ENCODE assay signal across 18 cellular contexts in the genomic region with DNA sequence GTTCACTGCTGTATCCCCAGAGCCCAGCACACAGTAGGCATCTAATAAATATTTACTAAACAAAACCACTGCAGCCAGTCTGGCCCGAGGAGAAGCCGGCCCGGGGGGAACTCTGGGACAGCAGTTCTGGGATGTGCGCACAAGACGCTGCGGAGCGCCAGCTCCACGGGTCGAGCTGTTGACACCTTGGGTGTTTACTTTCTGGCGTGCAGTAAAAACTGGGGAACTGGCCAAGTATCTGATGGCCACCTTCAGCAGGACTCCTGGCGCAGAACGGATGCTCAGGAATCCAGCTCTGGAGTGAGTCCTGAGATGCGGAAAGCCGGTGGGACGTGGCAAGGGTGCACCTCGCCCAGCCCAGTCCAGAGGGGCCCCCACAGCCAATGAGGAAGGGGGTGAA.
A peak's percentile ranks its signal among the peaks of the same experiment; 100 is the strongest.
DNase-seq lines count a peak whose midpoint lies in the region; ATAC-seq, FAIRE-seq and TF ChIP-seq lines count a peak whose summit lies in the region.
"Had no signal": no experiment of that assay in that cellular context is flagged by ENCODE, and none has a peak within 500 bp of the region (broad histone marks: within the 10 kb centered on the region; RNA-seq: fewer than 3 reads in every experiment).

No MANE protein-coding gene starts in this region.

- 80% methylated on average over 13 of the region's 16 CpGs for WGBS in K562 (ENCODE audit: insufficient coverage, low coverage, missing lambda C conversion rate)
- WGBS in thyroid gland, 2 donors, result 46 to 78% methylated on average over 3 to 16 of the region's 16 CpGs
- WGBS in mesendoderm (ENCODE audit: extremely low coverage, insufficient coverage, low lambda C conversion rate), result no CpG with 5 or more reads among the region's 16 CpGs
- 55 to 57% methylated on average over 16 of the region's 16 CpGs for WGBS in aorta, 2 donors

- H4K8ac ChIP-seq in mesendoderm (ENCODE audit: low read depth, low read length), result no peak overlapping the region

- H3K27ac ChIP-seq in breast epithelium, result peak overlapping the region; percentile 80 to 82
- no peak overlapping the region for H3K27ac ChIP-seq in K562 (ENCODE audit: extremely low read depth, low read depth, low read length)
- peak overlapping the region; percentile 67 for H3K27ac ChIP-seq in lower lobe of right lung
- no peak overlapping the region for H3K27ac ChIP-seq in thyroid gland
- no peak overlapping the region for H3K27ac ChIP-seq in mesendoderm (ENCODE audit: low read depth, low read length)
- no peak overlapping the region for H3K27ac ChIP-seq in aorta (ENCODE audit: low read depth in 1 of 2, low read length in 2 of 2)
- H3K27ac ChIP-seq: Peyer's patch had no signal

- H3K23ac ChIP-seq in mesendoderm (ENCODE audit: low read length), result no peak overlapping the region

- intact Hi-C loops in breast epithelium (cut with DNase I; ENCODE audit: low total_unique reads) (no loop called here), MCF 10A (cut with micrococcal nuclease) (loop anchor here (10.0 kb wide), 1 partner anchor 467 kb away; no protein-coding TSS in a partner anchor), K562 (cut with micrococcal nuclease) (no loop called here), lower lobe of right lung (cut with DNase I) (no loop called here), thyroid gland (cut with DNase I) (no loop called here), aorta (cut with DNase I) (loop anchor here in 1 of 2 donors (10.0 kb wide), 1 partner anchor 263 kb away; no protein-coding TSS in a partner anchor)

- H3K4me3 Mint-ChIP-seq in MCF 10A (ENCODE audit: unreplicated experiment), result no peak overlapping the region
- H3K4me3 Mint-ChIP-seq: activated CD8-positive, alpha-beta T cell treated with anti-CD3 and anti-CD28 coated beads, Interleukin-2, amount 10 ng/mL, durations not matched to agents 7 days and 5 days had no signal

- peaks cover 26 to 58% of the 10 kb centered on the region in 2 donors for H3K4me1 ChIP-seq in breast epithelium
- H3K4me1 ChIP-seq in K562 (replicated peaks in 1 of 2; ENCODE audit: control insufficient read depth in 2 of 2, insufficient read depth in 2 of 2, low read length in 2 of 2), result peaks cover 16 to 59% of the 10 kb centered on the region in 2 experiments
- H3K4me1 ChIP-seq in lower lobe of right lung, result peaks cover 89% of the 10 kb centered on the region
- H3K4me1 ChIP-seq in thyroid gland, result peaks cover 42 to 59% of the 10 kb centered on the region in 2 donors
- H3K4me1 ChIP-seq in mesendoderm (ENCODE audit: control insufficient read depth, low read depth, low read length), result peaks cover 18% of the 10 kb centered on the region
- no peaks in the 10 kb centered on the region for H3K4me1 ChIP-seq in aorta (ENCODE audit: control insufficient read depth in 1 of 2, insufficient read depth in 2 of 2, low read length in 2 of 2)

- in situ Hi-C loops in K562 (cut with MboI), result no loop called here

- no peak overlapping the region for H2AK5ac ChIP-seq in mesendoderm (ENCODE audit: low read length)

- TF ChIP-seq POLR2A in breast epithelium (IDR thresholded peaks at IDR 0.05) (no peak), K562 (conservative IDR thresholded peaks at IDR 0.05) (no peak), thyroid gland (IDR thresholded peaks at IDR 0.05) (no peak)

- no peak for TF ChIP-seq EP300 in K562 (IDR thresholded peaks at IDR 0.05; ENCODE audit: low read length)

- H3K79me1 ChIP-seq in mesendoderm (ENCODE audit: low read length), result peaks cover 46% of the 10 kb centered on the region

- no peak for ATAC-seq in K562
- no peak for ATAC-seq in lower lobe of right lung
- ATAC-seq in GM21423 (IDR thresholded peaks at IDR 0.05; ENCODE audit: unreplicated experiment), result no peak
- ATAC-seq in aorta (ENCODE audit: low FRiP score), result no peak
- ATAC-seq: activated CD8-positive, alpha-beta T cell treated with anti-CD3 and anti-CD28 coated beads, Interleukin-2, amount 10 ng/mL, durations not matched to agents 7 days and 5 days had no signal

- BruUV-seq in MCF 10A (replicated peaks; lab: Mats Ljungman, UMichigan) (no TSS peak), K562 (replicated peaks; lab: Mats Ljungman, UMichigan) (no TSS peak)

- peaks cover 58% of the 10 kb centered on the region for H4K20me1 ChIP-seq in K562 (replicated peaks; ENCODE audit: control insufficient read depth, insufficient read depth, low read length)

- H3K79me2 ChIP-seq in K562 (ENCODE audit: control insufficient read depth, insufficient read depth, low read length), result peaks cover 66% of the 10 kb centered on the region
- peaks cover 79% of the 10 kb centered on the region for H3K79me2 ChIP-seq in mesendoderm (ENCODE audit: control insufficient read depth, insufficient read depth, low read length)

- CTCF ChIA-PET in MCF 10A (lab: Yijun Ruan, JAX) (interaction anchor here (0.6 to 1.4 kb wide), 3 partner anchors 101 to 270 kb away, joined by 3 to 6 read pairs (median 3); no protein-coding TSS in a partner anchor), K562 (lab: Yijun Ruan, JAX; ENCODE audit: low intra/inter-chr PET ratio) (no interaction called here)

- no peaks in the 10 kb centered on the region for H3K9me1 ChIP-seq in K562 (ENCODE audit: control insufficient read depth, insufficient read depth, low read length)

- H2BK5ac ChIP-seq in mesendoderm (ENCODE audit: low read length), result no peak overlapping the region

- H3K36me3 Mint-ChIP-seq in MCF 10A (ENCODE audit: insufficient read depth, unreplicated experiment), result peaks cover 29% of the 10 kb centered on the region

- H3K4ac ChIP-seq in mesendoderm (ENCODE audit: low read depth, low read length), result no peak overlapping the region

- H3K18ac ChIP-seq in mesendoderm (ENCODE audit: low read length), result no peak overlapping the region

- TF ChIP-seq CTCF in breast epithelium (IDR thresholded peaks at IDR 0.05), result no peak
- no peak for TF ChIP-seq CTCF in MCF 10A (IDR thresholded peaks at IDR 0.05; ENCODE audit: unreplicated experiment)
- TF ChIP-seq CTCF in K562 (IDR thresholded peaks at IDR 0.05 in 2 of 3, conservative IDR thresholded peaks at IDR 0.05 in 1 of 3; ENCODE audit: insufficient read depth in 2 of 3, low read depth in 1 of 3, low read length in 3 of 3), result no peak
- TF ChIP-seq CTCF in lower lobe of right lung (IDR thresholded peaks at IDR 0.05), result no peak
- no peak for TF ChIP-seq CTCF in thyroid gland (IDR thresholded peaks at IDR 0.05)

- H4K5ac ChIP-seq in mesendoderm (ENCODE audit: low read length), result no peak overlapping the region

- H3K9ac ChIP-seq in K562 (ENCODE audit: insufficient read depth in 1 of 2, low read depth in 2 of 2, low read length in 2 of 2) (peak overlapping the region in 1 of 2 experiments; percentile 72; a peak in 1 of 4 replicates), mesendoderm (ENCODE audit: low read length) (no peak overlapping the region)

- no peak for FAIRE-seq in K562 (lab: Jason Lieb, UNC)
- FAIRE-seq: colon, islet of Langerhans, pancreas had no signal

- H2AFZ ChIP-seq in K562 (ENCODE audit: low read depth, low read length), result no peak overlapping the region

- H3K36me3 ChIP-seq in breast epithelium (no peaks in the 10 kb centered on the region), K562 (ENCODE audit: control insufficient read depth, insufficient read depth, low read length) (no peaks in the 10 kb centered on the region), lower lobe of right lung (no peaks in the 10 kb centered on the region), thyroid gland (no peaks in the 10 kb centered on the region), mesendoderm (ENCODE audit: control insufficient read depth, insufficient read depth, low read length) (no peaks in the 10 kb centered on the region), aorta (ENCODE audit: control insufficient read depth in 1 of 2, insufficient read depth in 2 of 2, low read length in 1 of 2) (no peaks in the 10 kb centered on the region)
- H3K36me3 ChIP-seq: pancreas, Peyer's patch, upper lobe of right lung had no signal

- H2BK15ac ChIP-seq in mesendoderm (replicated peaks; ENCODE audit: low read depth), result no peak overlapping the region

- no peaks in the 10 kb centered on the region for H3K27me3 ChIP-seq in breast epithelium
- no peaks in the 10 kb centered on the region for H3K27me3 ChIP-seq in K562 (ENCODE audit: control insufficient read depth in 2 of 2, insufficient read depth in 2 of 2, low read length in 2 of 2)
- H3K27me3 ChIP-seq in lower lobe of right lung (ENCODE audit: low read depth), result no peaks in the 10 kb centered on the region
- no peaks in the 10 kb centered on the region for H3K27me3 ChIP-seq in thyroid gland
- no peaks in the 10 kb centered on the region for H3K27me3 ChIP-seq in mesendoderm (ENCODE audit: insufficient read depth, low read length, poor library complexity)
- H3K27me3 ChIP-seq in aorta (ENCODE audit: control insufficient read depth in 1 of 2, insufficient read depth in 2 of 2, low read length in 1 of 2), result no peaks in the 10 kb centered on the region
- H3K27me3 ChIP-seq: pancreas, Peyer's patch, upper lobe of right lung had no signal

- H3K4me1 Mint-ChIP-seq in MCF 10A (ENCODE audit: insufficient read depth, unreplicated experiment), result peaks cover 56% of the 10 kb centered on the region

- no peak overlapping the region for H3K4me2 ChIP-seq in K562 (ENCODE audit: insufficient read depth, low read length)
- H3K4me2 ChIP-seq in mesendoderm (ENCODE audit: low read length), result no peak overlapping the region

- H3K56ac ChIP-seq in mesendoderm (ENCODE audit: low read length), result no peak overlapping the region

- H3K9me3 ChIP-seq in breast epithelium, result no peaks in the 10 kb centered on the region
- H3K9me3 ChIP-seq in K562 (replicated peaks; ENCODE audit: control insufficient read depth, insufficient read depth, low read depth, low read length), result no peaks in the 10 kb centered on the region
- H3K9me3 ChIP-seq in lower lobe of right lung, result no peaks in the 10 kb centered on the region
- H3K9me3 ChIP-seq in thyroid gland, result no peaks in the 10 kb centered on the region
- H3K9me3 ChIP-seq in aorta (ENCODE audit: control insufficient read depth, low read length), result no peaks in the 10 kb centered on the region
- H3K9me3 ChIP-seq: pancreas, Peyer's patch, upper lobe of right lung had no signal

- no peaks in the 10 kb centered on the region for H3K9me3 Mint-ChIP-seq in MCF 10A (ENCODE audit: unreplicated experiment)

- H3K4me3 ChIP-seq in breast epithelium, result no peak overlapping the region
- no peak overlapping the region for H3K4me3 ChIP-seq in K562
- H3K4me3 ChIP-seq in lower lobe of right lung, result no peak overlapping the region
- H3K4me3 ChIP-seq in thyroid gland (replicated peaks in 1 of 3), result no peak overlapping the region
- no peak overlapping the region for H3K4me3 ChIP-seq in mesendoderm (ENCODE audit: low read length)
- H3K4me3 ChIP-seq in aorta (ENCODE audit: low read length in 2 of 2), result no peak overlapping the region
- H3K4me3 ChIP-seq: pancreas, Peyer's patch, smooth muscle cell, upper lobe of right lung had no signal

- POLR2A ChIA-PET in MCF 10A (lab: Yijun Ruan, JAX), result interaction anchor here (1.3 kb wide), 2 partner anchors 15 to 64 kb away, joined by 3 read pairs; no protein-coding TSS in a partner anchor
- POLR2A ChIA-PET in K562 (lab: Yijun Ruan, JAX), result interaction anchor here (0.6 to 1.0 kb wide), 2 partner anchors 11 to 683 kb away, joined by 3 read pairs; no protein-coding TSS in a partner anchor

- H3K27me3 Mint-ChIP-seq in MCF 10A (ENCODE audit: insufficient read depth, unreplicated experiment), result no peaks in the 10 kb centered on the region

- no peak for TF ChIP-seq RAD21 in K562 (CRISPR knock-in tag; conservative IDR thresholded peaks at IDR 0.05 in 1 of 2, IDR thresholded peaks at IDR 0.05 in 1 of 2)

- DNase-seq in breast epithelium (ENCODE audit: low spot score in 2 of 2), result no peak
- DNase-seq in MCF 10A (ENCODE audit: unreplicated experiment), result no peak
- DNase-seq in K562 (ENCODE audit: extremely low read depth in 1 of 4, low spot score in 3 of 4), result no peak
- no peak for DNase-seq in lower lobe of right lung
- DNase-seq in thyroid gland, result peak; percentile 48 to 77
- DNase-seq in mesendoderm, result no peak
- no peak for DNase-seq in aorta
- DNase-seq: activated CD8-positive, alpha-beta T cell treated with anti-CD3 and anti-CD28 coated beads, Interleukin-2, amount 10 ng/mL, durations not matched to agents 7 days and 5 days; DMS79; NCI-H2081 treated with DMSO at 0.1 percent for 48 hours; NCI-H526 treated with DMSO at 0.1 percent for 48 hours; pancreas; Peyer's patch; upper lobe of right lung had no signal

- H2BK120ac ChIP-seq in mesendoderm (ENCODE audit: low read depth, low read length), result no peak overlapping the region

- H3K27ac Mint-ChIP-seq in MCF 10A (ENCODE audit: low read depth, unreplicated experiment), result no peak overlapping the region
- H3K27ac Mint-ChIP-seq: activated CD8-positive, alpha-beta T cell treated with anti-CD3 and anti-CD28 coated beads, Interleukin-2, amount 10 ng/mL, durations not matched to agents 7 days and 5 days had no signal

Comparison
In these comparisons a context has a peak if more than half of its experiments do, and no peak if none do; other contexts are left out.
1. DNase-seq: peak in thyroid gland (2 of 2); none in breast epithelium (0 of 2), MCF 10A (single experiment), K562 (0 of 4), lower lobe of right lung (single experiment), mesendoderm (single experiment) and aorta (0 of 2).
2. H3K27ac ChIP-seq: peak in breast epithelium (2 of 2) and lower lobe of right lung (single experiment); none in K562 (single experiment), thyroid gland (0 of 3), mesendoderm (single experiment) and aorta (0 of 2).